ENCODE assay signal across 8 cellular contexts in genomic region chr14:23631702-23632460, GRCh38. TPM values are rescaled to one million over a fixed set of nuclear protein-coding genes. Genes with fewer than 3 reads are reported as not detected.
DNase-seq lines count a peak whose midpoint lies in the region; ATAC-seq and TF ChIP-seq lines count a peak whose summit lies in the region.

No MANE protein-coding gene starts in this region.

- H3K4me3 ChIP-seq in GM12865 (ENCODE audit: low read depth, low read length): no peak overlapping the region
- H3K4me3 ChIP-seq in colonic mucosa: no peak overlapping the region
- H3K4me3 ChIP-seq in left lung: no peak overlapping the region

- H3K36me3 ChIP-seq in colonic mucosa (no peaks in the 10 kb centered on the region), left lung (no peaks in the 10 kb centered on the region)

- intact Hi-C loops in activated CD4-positive, alpha-beta T cell treated with anti-CD3 and anti-CD28 coated beads, Interleukin-2, amount 10 ng/mL, durations not matched to agents 24 days and 14 days (cut with micrococcal nuclease): loop anchor here (1.0 kb wide), 3 partner anchors 43 to 321 kb away; partner anchors contain the start of gene DHRS4
- intact Hi-C loops in colonic mucosa (cut with DNase I) (no loop called here), left lung (cut with DNase I) (no loop called here)

- H3K27ac ChIP-seq in colonic mucosa (no peak overlapping the region), left lung (no peak overlapping the region)

- H3K4me1 ChIP-seq in colonic mucosa (no peaks in the 10 kb centered on the region), left lung (peaks cover 0 to 9% of the 10 kb centered on the region in 2 donors)

- DNase-seq in GM12865 (ENCODE audit: low read depth) (peak; percentile 84), NCI-H345 treated with DMSO at 0.1 percent for 48 hours (lab: John Stamatoyannopoulos, UW; ENCODE audit: unreplicated experiment) (peak; percentile 3), colonic mucosa (peak; percentile 83), left lung (peak in 1 of 2 donors; percentile 71), NCI-H1048 (lab: John Stamatoyannopoulos, UW) (no peak)
- peak; percentile 91 for DNase-seq in activated CD4-positive, alpha-beta T cell treated with anti-CD3 and anti-CD28 coated beads, Interleukin-2, amount 10 ng/mL, durations not matched to agents 24 days and 14 days
- peak; percentile 76 to 77 for DNase-seq in stimulated activated CD4-positive, alpha-beta T cell treated with anti-CD3 and anti-CD28 coated beads, Interleukin-2, amount 100 ng/mL, for 48 hours

- H3K27me3 ChIP-seq in colonic mucosa (no peaks in the 10 kb centered on the region), left lung (no peaks in the 10 kb centered on the region)

- peaks cover 20% of the 10 kb centered on the region for H3K4me1 Mint-ChIP-seq in activated CD4-positive, alpha-beta T cell treated with anti-CD3 and anti-CD28 coated beads, Interleukin-2, amount 10 ng/mL, durations not matched to agents 24 days and 14 days

- H3K9me3 ChIP-seq in colonic mucosa (no peaks in the 10 kb centered on the region), left lung (no peaks in the 10 kb centered on the region)

- no peaks in the 10 kb centered on the region for H3K9me3 Mint-ChIP-seq in activated CD4-positive, alpha-beta T cell treated with anti-CD3 and anti-CD28 coated beads, Interleukin-2, amount 10 ng/mL, durations not matched to agents 24 days and 14 days

- ATAC-seq in HG03064 (IDR thresholded peaks at IDR 0.05; ENCODE audit: low read depth, unreplicated experiment) (peak; percentile 77), left lung (peak; percentile 98)

- peak; percentile 97 for TF ChIP-seq CTCF in GM12865 (IDR thresholded peaks at IDR 0.05; ENCODE audit: insufficient read depth, low read depth, low read length, missing control alignments)
- TF ChIP-seq CTCF in colonic mucosa (IDR thresholded peaks at IDR 0.05): peak; percentile 88
- peak; percentile 88 to 94 for TF ChIP-seq CTCF in left lung (IDR thresholded peaks at IDR 0.05)

- no peak overlapping the region for H3K27ac Mint-ChIP-seq in activated CD4-positive, alpha-beta T cell treated with anti-CD3 and anti-CD28 coated beads, Interleukin-2, amount 10 ng/mL, durations not matched to agents 24 days and 14 days

- H3K27me3 Mint-ChIP-seq in activated CD4-positive, alpha-beta T cell treated with anti-CD3 and anti-CD28 coated beads, Interleukin-2, amount 10 ng/mL, durations not matched to agents 24 days and 14 days: peaks cover 8% of the 10 kb centered on the region

- peak overlapping the region; percentile 61 for H3K4me3 Mint-ChIP-seq in activated CD4-positive, alpha-beta T cell treated with anti-CD3 and anti-CD28 coated beads, Interleukin-2, amount 10 ng/mL, durations not matched to agents 24 days and 14 days

- no peaks in the 10 kb centered on the region for H3K36me3 Mint-ChIP-seq in activated CD4-positive, alpha-beta T cell treated with anti-CD3 and anti-CD28 coated beads, Interleukin-2, amount 10 ng/mL, durations not matched to agents 24 days and 14 days (ENCODE audit: low read depth)

- H3K9ac ChIP-seq in colonic mucosa (ENCODE audit: low read depth in 2 of 2, low read length in 2 of 2): peak overlapping the region in 1 of 2 donors; percentile 62

RNA-seq across cellular contexts. Expression of gene DHRS2, which starts 4.3 kb away (rescaled TPM):
- total RNA-seq in activated CD4-positive, alpha-beta T cell treated with anti-CD3 and anti-CD28 coated beads, Interleukin-2, amount 10 ng/mL, durations not matched to agents 24 days and 14 days: 2.4 and 3.1 TPM in 2 replicates
- total RNA-seq in colonic mucosa (1 to 10 TPM in 1 of 2 donors, under 1 TPM in 1; 0.56 to 2.1 TPM), left lung (under 1 TPM; 0.26 to 0.55 TPM)

RNA-seq across cellular contexts. Expression of gene JPH4, which starts 53.3 kb away (rescaled TPM):
- not detected in 2 replicates for total RNA-seq in activated CD4-positive, alpha-beta T cell treated with anti-CD3 and anti-CD28 coated beads, Interleukin-2, amount 10 ng/mL, durations not matched to agents 24 days and 14 days
- total RNA-seq in colonic mucosa (under 1 TPM; 0.30 to 0.58 TPM), left lung (1 to 10 TPM; 1.3 TPM)
